Comparison of ENCODE assay signal across 19 cellular contexts in the genomic region with DNA sequence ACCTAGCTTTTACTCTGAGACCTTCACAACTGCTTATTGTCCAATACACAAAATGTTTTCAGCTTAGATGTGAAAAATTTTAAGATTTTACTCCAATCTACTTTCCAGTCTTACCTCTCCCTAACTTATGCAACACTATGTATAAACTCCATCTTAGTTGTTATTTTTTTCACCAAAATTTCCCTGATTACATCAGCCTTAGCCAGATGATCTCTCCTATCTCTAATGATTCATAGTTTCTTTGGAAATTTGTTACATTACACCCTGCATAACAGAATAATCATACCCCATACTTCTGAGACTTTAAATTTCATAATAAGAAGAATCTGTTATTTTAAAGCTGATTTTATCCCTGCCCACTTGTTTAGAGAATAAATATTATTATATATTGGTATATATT.
DNase-seq lines count a peak whose midpoint lies in the region; ATAC-seq and TF ChIP-seq lines count a peak whose summit lies in the region.
"Had no signal": no experiment of that assay in that cellular context is flagged by ENCODE, and none has a peak within 500 bp of the region (broad histone marks: within the 10 kb centered on the region; RNA-seq: fewer than 3 reads in every experiment).

No MANE protein-coding gene starts in this region.

- ATAC-seq in HG03280 (IDR thresholded peaks at IDR 0.05; ENCODE audit: unreplicated experiment) (no peak), GM18498 (IDR thresholded peaks at IDR 0.05; ENCODE audit: unreplicated experiment) (no peak)
- ATAC-seq: A549, GM23338 had no signal

- TF ChIP-seq CTCF in choroid plexus epithelial cell (conservative IDR thresholded peaks at IDR 0.05; ENCODE audit: low read depth, low read length) (no peak), fibroblast of the aortic adventitia (IDR thresholded peaks at IDR 0.05; ENCODE audit: insufficient read depth, low read length) (no peak)

- H3K4me3 ChIP-seq in choroid plexus epithelial cell (ENCODE audit: low read depth, low read length) = no peak overlapping the region
- H3K4me3 ChIP-seq in fibroblast of the aortic adventitia (ENCODE audit: low read depth, low read length) = no peak overlapping the region
- H3K4me3 ChIP-seq: A549; BLaER1 treated with 17β-estradiol and CSF1 and Interleukin-3, amounts not matched to agents 10 nM and 100 nM; GM23338; HAP-1 had no signal

- DNase-seq in HCEC 1CT (peak; percentile 19), choroid plexus epithelial cell (ENCODE audit: low read depth) (peak; percentile 52), fibroblast of the aortic adventitia (ENCODE audit: low read depth) (peak; percentile 46), iris pigment epithelial cell (ENCODE audit: low read depth) (peak; percentile 14), inferior parietal cortex (ENCODE audit: extremely low spot score) (no peak), ureter (ENCODE audit: low spot score) (no peak)
- DNase-seq: 8988T; ACHN; AML-193; BE2C; CD4-positive, alpha-beta T cell; CD8-positive, alpha-beta memory T cell; DND-41 had no signal

Comparison
In these comparisons a context has a peak if more than half of its experiments do, and no peak if none do; other contexts are left out.
1. DNase-seq: peak in HCEC 1CT (single experiment), choroid plexus epithelial cell (single experiment), fibroblast of the aortic adventitia (single experiment) and iris pigment epithelial cell (single experiment); none in inferior parietal cortex (single experiment) and ureter (single experiment).